Comparison of ENCODE assay signal across 13 cellular contexts in the genomic region with DNA sequence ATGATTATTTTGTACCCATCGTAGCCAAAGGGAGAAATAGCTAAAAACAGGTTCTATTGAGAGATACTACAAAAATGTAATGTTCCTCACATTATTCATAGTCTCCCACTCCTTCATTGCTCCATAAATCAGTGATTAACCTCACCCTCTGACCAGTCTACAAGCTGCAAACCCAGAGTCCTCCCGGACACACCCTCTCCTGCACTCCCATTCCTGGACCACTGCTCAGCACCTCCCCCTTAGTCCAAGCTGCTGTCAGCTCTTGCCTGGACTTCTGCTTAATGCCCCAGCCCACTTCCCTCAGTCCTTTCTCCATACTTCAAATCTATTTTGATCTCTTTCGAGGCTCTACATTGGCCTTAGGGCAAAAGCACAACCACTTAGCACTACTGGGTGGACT.
"Had no signal": no experiment of that assay in that cellular context is flagged by ENCODE, and none has a peak within 500 bp of the region (broad histone marks: within the 10 kb centered on the region; RNA-seq: fewer than 3 reads in every experiment).

No MANE protein-coding gene starts in this region.

- H3K27me3 ChIP-seq: cardiac muscle cell, colonic mucosa, esophagus squamous epithelium, transverse colon had no signal

- H3K27ac ChIP-seq: cardiac muscle cell, colonic mucosa had no signal

- H3K9me3 ChIP-seq: colonic mucosa, esophagus squamous epithelium, transverse colon had no signal

- ATAC-seq: activated naive CD8-positive, alpha-beta T cell treated with anti-CD3 and anti-CD28 coated beads, Interleukin-2, amount 50 U/mL, for 24 hours; stimulated activated naive CD8-positive, alpha-beta T cell treated with anti-CD3 and anti-CD28 coated beads, Interleukin-15, Interleukin-2, amounts not matched to agents 100 U/mL and 50 U/mL, for 24 hours had no signal

- H3K36me3 ChIP-seq: cardiac muscle cell, colonic mucosa, esophagus squamous epithelium, transverse colon had no signal

- H3K4me3 ChIP-seq: cardiac muscle cell, colonic mucosa, esophagus squamous epithelium, transverse colon had no signal

- H3K4me1 ChIP-seq: colonic mucosa had no signal

- DNase-seq: activated CD4-positive, CD25-positive, alpha-beta regulatory T cell treated with anti-CD3 and anti-CD28 coated beads, Interleukin-2, amount 50 U/mL, for 72 hours; activated naive CD4-positive, alpha-beta T cell treated with anti-CD3 and anti-CD28 coated beads for 36 hours; activated naive CD8-positive, alpha-beta T cell treated with anti-CD3 and anti-CD28 coated beads, Interleukin-2, amount 50 U/mL, for 24 hours; activated T-cell treated with anti-CD3 and anti-CD28 coated beads for 4 hours; colonic mucosa; esophagus squamous epithelium; foreskin melanocyte; left cardiac atrium; naive B cell; retina; stimulated activated naive CD8-positive, alpha-beta T cell treated with anti-CD3 and anti-CD28 coated beads, Interleukin-15, Interleukin-2, amounts not matched to agents 100 U/mL and 50 U/mL, for 24 hours; transverse colon had no signal
